17 cellular contexts compared by ENCODE assay signal in genomic region chr1:202320081-202320405, GRCh38. TPM values are rescaled to one million over a fixed set of nuclear protein-coding genes. Genes with fewer than 3 reads are reported as not detected.
DNase-seq lines count a peak whose midpoint lies in the region; ATAC-seq and TF ChIP-seq lines count a peak whose summit lies in the region.
"Had no signal": no experiment of that assay in that cellular context is flagged by ENCODE, and none has a peak within 500 bp of the region (broad histone marks: within the 10 kb centered on the region; RNA-seq: fewer than 3 reads in every experiment).

No MANE protein-coding gene starts in this region.

- H2BK15ac ChIP-seq in neuronal stem cell (ENCODE audit: low read length): no peak overlapping the region

- in situ Hi-C loops in G401 (cut with HindIII; ENCODE audit: low sequenced_read_pairs): no loop called here

- ATAC-seq in RWPE2 (ENCODE audit: low read depth) (no peak), omental fat pad (ENCODE audit: low FRiP score) (no peak)
- ATAC-seq: A549; CD8-positive, alpha-beta T cell had no signal

- TF ChIP-seq CTCF in CD14-positive monocyte (IDR thresholded peaks at IDR 0.05): no peak
- no peak for TF ChIP-seq CTCF in RWPE2 (IDR thresholded peaks at IDR 0.05; ENCODE audit: poor library complexity, severe bottlenecking)
- TF ChIP-seq CTCF in suprapubic skin (IDR thresholded peaks at IDR 0.05): no peak
- no peak for TF ChIP-seq CTCF in omental fat pad (IDR thresholded peaks at IDR 0.05)

- no peak overlapping the region for H2AK5ac ChIP-seq in neuronal stem cell (ENCODE audit: low read depth, low read length)

- H3K27ac Mint-ChIP-seq in CD14-positive monocyte: no peak overlapping the region
- H3K27ac Mint-ChIP-seq: CD8-positive, alpha-beta T cell; H9 had no signal

- no peak overlapping the region for H3K27ac ChIP-seq in RWPE2 (ENCODE audit: poor library complexity, severe bottlenecking)
- no peak overlapping the region for H3K27ac ChIP-seq in neuronal stem cell (replicated peaks; ENCODE audit: low read length)
- H3K27ac ChIP-seq in suprapubic skin: no peak overlapping the region
- H3K27ac ChIP-seq: A549, C4-2B had no signal

- no peak overlapping the region for H2BK5ac ChIP-seq in neuronal stem cell (ENCODE audit: low read length)

- no peak overlapping the region for H4K91ac ChIP-seq in neuronal stem cell (ENCODE audit: low read depth, low read length, poor library complexity)

- H3K36me3 ChIP-seq in RWPE2 (ENCODE audit: low read depth) (no peaks in the 10 kb centered on the region), neuronal stem cell (replicated peaks in 1 of 2; ENCODE audit: control insufficient read depth in 2 of 2, insufficient read depth in 2 of 2, low read length in 2 of 2) (no peaks in the 10 kb centered on the region), suprapubic skin (no peaks in the 10 kb centered on the region)
- H3K36me3 ChIP-seq: BE2C had no signal

- peaks cover 9 to 17% (median 12%) of the 10 kb centered on the region in 3 donors for H3K27me3 Mint-ChIP-seq in CD14-positive monocyte (ENCODE audit: low read depth in 3 of 3)

- H3K27me3 ChIP-seq in RWPE2 (ENCODE audit: insufficient read depth, poor library complexity, severe bottlenecking) (no peaks in the 10 kb centered on the region), neuronal stem cell (ENCODE audit: control insufficient read depth in 3 of 3, insufficient read depth in 3 of 3, low read depth in 1 of 3, low read length in 3 of 3) (peaks cover 0 to 42% (median 0%) of the 10 kb centered on the region in 3 experiments), suprapubic skin (no peaks in the 10 kb centered on the region)
- H3K27me3 ChIP-seq: BE2C had no signal

- DNase-seq in CD14-positive monocyte (ENCODE audit: low spot score) (peak; percentile 14), RWPE2 (ENCODE audit: low spot score) (peak; percentile 6), neuronal stem cell (ENCODE audit: low spot score) (no peak), suprapubic skin (ENCODE audit: low spot score in 2 of 2) (peak; percentile 27 to 43), omental fat pad (ENCODE audit: low spot score) (no peak), G401 (ENCODE audit: low spot score) (no peak)
- DNase-seq: BE2C; CD8-positive, alpha-beta T cell; COR-L47; DMS153; DMS79 treated with DMSO at 0.1 percent for 48 hours; EL; GDM1; GOT3; H9 had no signal

- H3K4me2 ChIP-seq in neuronal stem cell (ENCODE audit: insufficient read depth, low read length, poor library complexity, severe bottlenecking): no peak overlapping the region
- H3K4me2 ChIP-seq: A549 had no signal

- no peak overlapping the region for H3K18ac ChIP-seq in neuronal stem cell (ENCODE audit: low read length)

- no peak overlapping the region for H4K8ac ChIP-seq in neuronal stem cell (ENCODE audit: low read depth, low read length)

- no peak for TF ChIP-seq EP300 in suprapubic skin (IDR thresholded peaks at IDR 0.05)

- H3K4me3 ChIP-seq in RWPE2 (ENCODE audit: severe bottlenecking): no peak overlapping the region
- no peak overlapping the region for H3K4me3 ChIP-seq in neuronal stem cell (ENCODE audit: low read length in 2 of 2)
- H3K4me3 ChIP-seq in suprapubic skin: no peak overlapping the region
- H3K4me3 ChIP-seq: A549 had no signal

- no peak overlapping the region for H2BK120ac ChIP-seq in neuronal stem cell (ENCODE audit: low read depth, low read length)

- no peak overlapping the region for H3K14ac ChIP-seq in neuronal stem cell (ENCODE audit: low read length)

- no peaks in the 10 kb centered on the region for H3K9me3 ChIP-seq in RWPE2 (ENCODE audit: severe bottlenecking)
- no peaks in the 10 kb centered on the region for H3K9me3 ChIP-seq in neuronal stem cell (replicated peaks in 1 of 2; ENCODE audit: control insufficient read depth in 2 of 2, insufficient read depth in 1 of 2, low read depth in 1 of 2, low read length in 2 of 2)
- H3K9me3 ChIP-seq in suprapubic skin: no peaks in the 10 kb centered on the region
- H3K9me3 ChIP-seq: A549, BE2C had no signal

- H3K4ac ChIP-seq in neuronal stem cell (ENCODE audit: low read length): no peak overlapping the region

- no peaks in the 10 kb centered on the region for H3K36me3 Mint-ChIP-seq in CD14-positive monocyte
- H3K36me3 Mint-ChIP-seq: CD8-positive, alpha-beta T cell had no signal

- no peak overlapping the region for H2AFZ ChIP-seq in neuronal stem cell (ENCODE audit: low read length)

- H3K4me3 Mint-ChIP-seq in CD14-positive monocyte: no peak overlapping the region
- H3K4me3 Mint-ChIP-seq: CD8-positive, alpha-beta T cell; H9 had no signal

- intact Hi-C loops in CD14-positive monocyte (cut with micrococcal nuclease): no loop called here

- no peaks in the 10 kb centered on the region for H3K4me1 Mint-ChIP-seq in CD14-positive monocyte

- H2BK12ac ChIP-seq in neuronal stem cell (ENCODE audit: low read length): no peak overlapping the region

- H3K79me1 ChIP-seq in neuronal stem cell (ENCODE audit: low read depth, low read length): no peaks in the 10 kb centered on the region

- TF ChIP-seq POLR2A in suprapubic skin (IDR thresholded peaks at IDR 0.05): no peak

- no peaks in the 10 kb centered on the region for H3K4me1 ChIP-seq in RWPE2 (ENCODE audit: insufficient read depth, poor library complexity, severe bottlenecking)
- peaks cover 0 to 2% of the 10 kb centered on the region in 2 donors for H3K4me1 ChIP-seq in neuronal stem cell (ENCODE audit: control insufficient read depth in 2 of 2, insufficient read depth in 1 of 2, low read depth in 1 of 2, low read length in 2 of 2)
- no peaks in the 10 kb centered on the region for H3K4me1 ChIP-seq in suprapubic skin
- H3K4me1 ChIP-seq: A549, BE2C had no signal

- H3K9ac ChIP-seq in neuronal stem cell (ENCODE audit: low read depth, low read length, poor library complexity): no peak overlapping the region

- H3K23ac ChIP-seq in neuronal stem cell (ENCODE audit: low read depth, low read length, poor library complexity): peak overlapping the region; percentile 6

- no peaks in the 10 kb centered on the region for H3K9me3 Mint-ChIP-seq in CD14-positive monocyte
- H3K9me3 Mint-ChIP-seq: CD8-positive, alpha-beta T cell; H9 had no signal

RNA-seq across cellular contexts. Expression of gene UBE2T, which starts 21.7 kb away (rescaled TPM):
- polyA plus RNA-seq in CD14-positive monocyte: 1 to 10 TPM in 1 of 2 donors, under 1 TPM in 1; 0.38 to 1.3 TPM
- 143 TPM for polyA plus RNA-seq in neuronal stem cell (2013, experiment 1 of 2)
- 138 TPM for polyA plus RNA-seq in neuronal stem cell (2013, experiment 2 of 2)
- total RNA-seq in suprapubic skin (10 to 100 TPM in 2 of 4 donors, 1 to 10 TPM in 2; 4.1 to 13.3 (median 7.6) TPM), omental fat pad (1 to 10 TPM; 2.3 to 5.2 (median 3.2) TPM)
- total RNA-seq in G401 (2014; rRNA removed; shearing (Covaris generic)): 70.9 and 95.3 TPM in 2 replicates

RNA-seq across cellular contexts. Expression of gene PPP1R12B, which starts 28.5 kb away (rescaled TPM):
- polyA plus RNA-seq in CD14-positive monocyte: 1 to 10 TPM; 1.3 to 1.7 TPM
- 6.6 TPM for polyA plus RNA-seq in neuronal stem cell (2013, experiment 1 of 2)
- 7.8 TPM for polyA plus RNA-seq in neuronal stem cell (2013, experiment 2 of 2)
- 10 to 100 TPM; 28.4 to 90.7 (median 30.8) TPM for total RNA-seq in suprapubic skin
- 10 to 100 TPM; 44.5 to 92.1 (median 53.7) TPM for total RNA-seq in omental fat pad
- total RNA-seq in G401 (2014; rRNA removed; shearing (Covaris generic)): 7.4 and 10.8 TPM in 2 replicates

Comparison
In these comparisons a context has a peak if more than half of its experiments do, and no peak if none do; other contexts are left out.
1. DNase-seq: peak in CD14-positive monocyte (single experiment), RWPE2 (single experiment) and suprapubic skin (2 of 2); none in neuronal stem cell (single experiment), omental fat pad (single experiment) and G401 (single experiment).